Comparison of ENCODE assay signal across 1 cellular context in genomic region chr10:49827297-49827696, GRCh38.
TF ChIP-seq lines count a peak whose summit lies in the region.

No MANE protein-coding gene starts in this region.

TF ChIP-seq in H1, 55 proteins besides CTCF, POLR2A, EP300 and RAD21:
- no peak for TF ChIP-seq SP2 (IDR thresholded peaks at IDR 0.05; ENCODE audit: low read length)
- TF ChIP-seq NRF1 (IDR thresholded peaks at IDR 0.05; ENCODE audit: low read depth, low read length) = no peak
- TF ChIP-seq CTBP2 (IDR thresholded peaks at IDR 0.05; ENCODE audit: borderline replicate concordance, insufficient read depth, insufficient read length, low read length) = no peak
- no peak for TF ChIP-seq MAX (IDR thresholded peaks at IDR 0.05)
- TF ChIP-seq SP1 (IDR thresholded peaks at IDR 0.05; ENCODE audit: low read depth, low read length) = no peak
- TF ChIP-seq, protein P1, sequence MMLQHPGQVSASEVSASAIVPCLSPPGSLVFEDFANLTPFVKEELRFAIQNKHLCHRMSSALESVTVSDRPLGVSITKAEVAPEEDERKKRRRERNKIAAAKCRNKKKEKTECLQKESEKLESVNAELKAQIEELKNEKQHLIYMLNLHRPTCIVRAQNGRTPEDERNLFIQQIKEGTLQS (IDR thresholded peaks at IDR 0.05; ENCODE audit: insufficient read depth, low read depth, low read length) = no peak
- TF ChIP-seq CHD7 (IDR thresholded peaks at IDR 0.05; ENCODE audit: insufficient replicate concordance, low read length) = no peak
- TF ChIP-seq FOSL1 (IDR thresholded peaks at IDR 0.05; ENCODE audit: insufficient read depth, low read depth, low read length) = no peak
- no peak for TF ChIP-seq RXRA (IDR thresholded peaks at IDR 0.05; ENCODE audit: insufficient read depth, low read depth, low read length)
- TF ChIP-seq TBP (IDR thresholded peaks at IDR 0.05; ENCODE audit: low read depth, low read length) = no peak
- no peak for TF ChIP-seq SIX5 (IDR thresholded peaks at IDR 0.05; ENCODE audit: low read depth, low read length)
- TF ChIP-seq TAF7 (optimal IDR thresholded peaks at IDR 0.05; ENCODE audit: borderline replicate concordance, low read depth, low read length) = no peak
- TF ChIP-seq POU5F1 (IDR thresholded peaks at IDR 0.05; ENCODE audit: low read depth, low read length) = no peak
- no peak for TF ChIP-seq RBBP5 (IDR thresholded peaks at IDR 0.05; ENCODE audit: borderline replicate concordance, low read depth, low read length)
- no peak for TF ChIP-seq YY1 (IDR thresholded peaks at IDR 0.05; ENCODE audit: low read depth, low read length)
- TF ChIP-seq HDAC6 (IDR thresholded peaks at IDR 0.05; ENCODE audit: low read depth, low read length) = no peak
- no peak for TF ChIP-seq TAF1 (IDR thresholded peaks at IDR 0.05; ENCODE audit: low read depth, low read length)
- no peak for TF ChIP-seq ATF2 (IDR thresholded peaks at IDR 0.05; ENCODE audit: low read length)
TF ChIP-seq in H1: peak in this region for 0.
